Comparison of ENCODE assay signal across 19 cellular contexts in the genomic region with DNA sequence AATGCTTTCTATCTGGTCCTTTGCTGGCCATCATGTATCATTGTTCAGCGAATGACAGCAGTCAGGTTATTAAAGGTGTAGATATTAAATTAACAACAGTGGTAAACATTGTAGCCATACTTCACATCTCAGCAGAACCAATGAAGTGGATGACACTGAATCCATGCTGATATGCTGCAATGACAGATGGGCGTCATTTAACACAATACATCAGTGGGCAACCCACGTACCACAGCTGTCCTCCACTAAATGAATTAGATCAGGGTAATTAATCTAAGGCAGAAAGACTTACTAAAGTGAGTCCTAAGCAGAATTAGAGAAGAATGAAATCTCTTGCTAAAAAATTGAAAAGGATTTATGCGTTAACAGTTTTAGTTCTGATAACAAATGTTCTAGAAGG.
"Had no signal": no experiment of that assay in that cellular context is flagged by ENCODE, and none has a peak within 500 bp of the region (broad histone marks: within the 10 kb centered on the region; RNA-seq: fewer than 3 reads in every experiment).

No MANE protein-coding gene starts in this region.

- H3K4me3 ChIP-seq: dorsolateral prefrontal cortex, lung, upper lobe of right lung had no signal

- DNase-seq: activated B cell treated with CpG ODN at 0.5 μM for 24 hours; activated CD4-positive, alpha-beta memory T cell treated with anti-CD3 and anti-CD28 coated beads, Interleukin-2, amount 10 ng/mL, durations not matched to agents 7 days and 5 days; activated CD4-positive, alpha-beta T cell treated with anti-CD3 and anti-CD28 coated beads for 4 hours; activated CD8-positive, alpha-beta memory T cell treated with anti-CD3 and anti-CD28 coated beads, Interleukin-2, amount 10 ng/mL, durations not matched to agents 7 days and 5 days; activated naive CD4-positive, alpha-beta T cell treated with Interleukin-2 at 50 U/mL for 16 hours; activated naive CD8-positive, alpha-beta T cell treated with anti-CD3 and anti-CD28 coated beads, Interleukin-2, amount 10 ng/mL, durations not matched to agents 7 days and 5 days; activated T-cell treated with anti-CD3 and anti-CD28 coated beads, Interleukin-2, amount 50 U/mL, for 1 hour; amygdala; caudate nucleus; dorsolateral prefrontal cortex; erythroblast; foreskin melanocyte; hypothalamus; midbrain; stimulated activated CD8-positive, alpha-beta memory T cell treated with anti-CD3 and anti-CD28 coated beads, Interleukin-4, amount 100 ng/mL, for 48 hours; stimulated activated naive CD4-positive, alpha-beta T cell; upper lobe of right lung had no signal

- H3K36me3 ChIP-seq: upper lobe of right lung had no signal

- H3K9me3 ChIP-seq: upper lobe of right lung had no signal

- H2AFZ ChIP-seq: parathyroid adenoma had no signal

- H3K9ac ChIP-seq: parathyroid adenoma had no signal

- H3K27ac ChIP-seq: dorsolateral prefrontal cortex, parathyroid adenoma, upper lobe of right lung had no signal

- H3K4me1 ChIP-seq: parathyroid adenoma, upper lobe of right lung had no signal

- H3K27me3 ChIP-seq: upper lobe of right lung had no signal
